1 cellular context compared by ENCODE assay signal in genomic region chr10:22758862-22759261, GRCh38.
TF ChIP-seq lines count a peak whose summit lies in the region.

No MANE protein-coding gene starts in this region.

TF ChIP-seq in K562, 482 proteins besides CTCF, POLR2A, EP300 and RAD21 (continued from another document):
- TF ChIP-seq ZNF318 (IDR thresholded peaks at IDR 0.05; ENCODE audit: borderline replicate concordance in 1 of 2, low read depth in 1 of 2) (no peak), ARNT (IDR thresholded peaks at IDR 0.05) (no peak), PKNOX1 (IDR thresholded peaks at IDR 0.05) (no peak), RUNX1 (IDR thresholded peaks at IDR 0.05; ENCODE audit: low read depth) (no peak), ZBTB33 (CRISPR knock-in tag; IDR thresholded peaks at IDR 0.05) (no peak), IRF2 (CRISPR knock-in tag; IDR thresholded peaks at IDR 0.05) (no peak), SMAD1 (IDR thresholded peaks at IDR 0.05; ENCODE audit: low read depth, low read length, partially characterized antibody) (no peak), PTRF (tag; IDR thresholded peaks at IDR 0.05) (no peak), PTBP1 (IDR thresholded peaks at IDR 0.05; ENCODE audit: low read depth, low read length) (no peak), TRIM28 (IDR thresholded peaks at IDR 0.05) (no peak), HIVEP1 (CRISPR knock-in tag; IDR thresholded peaks at IDR 0.05) (no peak), ZNF778 (CRISPR knock-in tag; IDR thresholded peaks at IDR 0.05) (no peak)
